8 cellular contexts compared by ENCODE assay signal in the genomic region with DNA sequence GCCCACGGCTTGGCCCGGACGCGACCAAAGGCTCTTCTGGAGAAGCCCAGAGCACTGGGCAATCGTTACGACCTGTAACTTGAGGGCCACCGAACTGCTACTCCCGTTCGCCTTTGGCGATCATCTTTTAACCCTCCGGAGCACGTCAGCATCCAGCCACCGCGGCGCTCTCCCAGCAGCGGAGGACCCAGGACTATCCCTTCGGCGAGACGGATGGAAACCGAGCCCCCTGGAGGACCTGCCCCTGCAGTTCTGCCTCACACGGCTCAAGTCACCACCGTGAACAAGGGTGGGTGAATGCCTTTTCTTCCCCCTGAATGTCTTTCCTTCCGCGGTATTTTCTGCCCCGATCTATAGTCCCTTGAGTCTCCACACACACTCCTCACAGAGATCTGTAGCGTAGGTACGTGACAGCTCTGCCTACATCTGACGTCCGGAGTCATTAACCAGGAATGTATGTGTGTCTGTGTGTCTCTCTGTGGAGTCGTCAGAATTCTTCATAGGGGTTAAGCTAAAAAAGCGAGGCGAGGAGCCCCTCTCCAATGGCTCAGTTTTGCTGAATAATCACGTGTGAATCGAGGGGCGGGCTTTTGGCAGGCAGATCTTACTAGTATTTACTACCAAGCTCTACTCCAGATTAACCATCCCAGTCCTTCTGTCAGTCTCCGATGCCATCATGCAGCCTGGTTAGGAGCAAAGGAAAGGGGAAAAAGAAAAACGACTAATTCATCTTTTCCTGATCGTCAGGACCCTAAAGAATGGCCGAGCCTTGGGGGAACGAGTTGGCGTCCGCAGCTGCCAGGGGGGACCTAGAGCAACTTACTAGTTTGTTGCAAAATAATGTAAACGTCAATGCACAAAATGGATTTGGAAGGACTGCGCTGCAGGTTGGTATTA. TPM values are rescaled to one million over a fixed set of nuclear protein-coding genes. Genes with fewer than 3 reads are reported as not detected.
DNase-seq lines count a peak whose midpoint lies in the region; ATAC-seq and TF ChIP-seq lines count a peak whose summit lies in the region.

A gene (plus strand): TSS at position 635 of the 897 bp plus-strand sequence. CDS start 124 bp downstream, at position 759.

- peak; percentile 84 for DNase-seq in Ammon's horn (ENCODE audit: low spot score)
- peak; percentile 68 for DNase-seq in NCI-H2196 treated with DMSO at 0.1 percent for 48 hours (lab: John Stamatoyannopoulos, UW; ENCODE audit: unreplicated experiment)
- DNase-seq in chondrocyte (ENCODE audit: low spot score) = no peak
- DNase-seq in kidney epithelial cell (ENCODE audit: low read depth) = no peak
- DNase-seq in stimulated activated CD4-positive, alpha-beta T cell treated with anti-CD3 and anti-CD28 coated beads, Interleukin-12 subunit alpha, Interleukin-12 subunit beta, amount 100 ng/mL, for 4 hours = peak; percentile 26

- ATAC-seq in GM18909 (IDR thresholded peaks at IDR 0.05; ENCODE audit: poor library complexity, unreplicated experiment) (peak; percentile 34), HG03175 (IDR thresholded peaks at IDR 0.05; ENCODE audit: unreplicated experiment) (peak; percentile 27)

- peak within 1 kb of the TSS; percentile 86 for H3K27ac ChIP-seq in VCaP

- H3K4me1 Mint-ChIP-seq in chondrocyte (ENCODE audit: low read depth) = peaks cover 19% of the 10 kb centered on the region

- H3K27ac Mint-ChIP-seq in chondrocyte (ENCODE audit: unreplicated experiment) = peak within 1 kb of the TSS; percentile 96

- peaks cover 2% of the 10 kb centered on the region for H3K27me3 Mint-ChIP-seq in chondrocyte (ENCODE audit: low read depth)

- peak within 1 kb of the TSS; percentile 72 for H3K4me3 ChIP-seq in kidney epithelial cell (ENCODE audit: low read depth, low read length)

- no peaks in the 10 kb centered on the region for H3K36me3 ChIP-seq in kidney epithelial cell (ENCODE audit: control insufficient read depth, insufficient read depth, low read length)

- peaks cover 1% of the 10 kb centered on the region for H3K36me3 Mint-ChIP-seq in chondrocyte (ENCODE audit: low read depth)

- H3K9me3 Mint-ChIP-seq in chondrocyte (ENCODE audit: low read depth) = no peaks in the 10 kb centered on the region

- TF ChIP-seq CTCF in VCaP (conservative IDR thresholded peaks at IDR 0.05) (peak; percentile 22; the same call in 1 of the 2 replicates), chondrocyte (IDR thresholded peaks at IDR 0.05) (peak; percentile 48), kidney epithelial cell (IDR thresholded peaks at IDR 0.05; ENCODE audit: insufficient read depth, low read length, poor library complexity, severe bottlenecking) (no peak)

- H3K27me3 ChIP-seq in kidney epithelial cell (ENCODE audit: control insufficient read depth, insufficient read depth, low read length) = peaks cover 7% of the 10 kb centered on the region

- peak within 1 kb of the TSS; percentile 90 for H3K4me3 Mint-ChIP-seq in chondrocyte (ENCODE audit: unreplicated experiment)

RNA-seq across cellular contexts. Expression of the gene that starts here (rescaled TPM):
- total RNA-seq in chondrocyte (5.2 to 5.7 TPM (median 5.4 TPM) in 3 replicates), kidney epithelial cell (0.07 and 0.13 TPM in 2 replicates)

Comparison
In these comparisons a context has a peak if more than half of its experiments do, and no peak if none do; other contexts are left out.
1. DNase-seq: peak in Ammon's horn (single experiment), NCI-H2196 treated with DMSO at 0.1 percent for 48 hours (single experiment) and stimulated activated CD4-positive, alpha-beta T cell treated with anti-CD3 and anti-CD28 coated beads, Interleukin-12 subunit alpha, Interleukin-12 subunit beta, amount 100 ng/mL, for 4 hours (single experiment); none in chondrocyte (single experiment) and kidney epithelial cell (single experiment).